Comparison of ENCODE assay signal across 10 cellular contexts in the genomic region with DNA sequence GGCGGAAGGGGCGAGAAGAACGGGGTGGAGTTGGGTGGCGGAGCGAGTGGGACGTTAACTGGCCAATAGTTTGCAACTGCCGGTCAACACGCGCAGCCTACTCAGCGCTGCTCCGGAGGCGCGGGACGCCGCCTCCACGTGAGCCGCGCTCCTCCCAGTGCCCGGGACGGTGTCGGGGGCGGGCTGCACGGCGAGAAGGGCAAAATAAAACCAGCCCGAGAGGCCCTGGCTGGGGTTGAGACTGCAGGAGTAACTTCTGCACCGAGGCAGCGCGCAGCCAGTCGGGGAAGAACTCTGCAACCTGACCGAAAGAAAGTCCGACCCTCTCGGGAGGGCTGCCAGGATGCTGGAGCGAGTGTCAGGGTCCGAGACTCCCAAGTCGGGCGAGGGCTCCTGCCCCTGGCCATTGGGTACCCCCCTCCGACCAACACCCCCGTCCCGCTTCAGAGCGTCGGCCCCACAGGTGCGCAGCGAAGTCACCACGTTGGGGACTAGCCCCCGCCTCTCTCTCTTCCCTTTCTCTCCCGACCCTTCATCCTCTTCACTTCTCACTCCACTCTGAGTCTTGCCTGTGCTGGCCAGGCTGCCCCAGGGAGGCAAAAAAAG. TPM values are rescaled to one million over a fixed set of nuclear protein-coding genes. Genes with fewer than 3 reads are reported as not detected.
DNase-seq lines count a peak whose midpoint lies in the region; ATAC-seq and TF ChIP-seq lines count a peak whose summit lies in the region.
"Had no signal": no experiment of that assay in that cellular context is flagged by ENCODE, and none has a peak within 500 bp of the region (broad histone marks: within the 10 kb centered on the region; RNA-seq: fewer than 3 reads in every experiment).

No MANE protein-coding gene starts in this region.

- TF ChIP-seq CTCF in right atrium auricular region (IDR thresholded peaks at IDR 0.05): no peak

- ATAC-seq in GM18868 (IDR thresholded peaks at IDR 0.05; ENCODE audit: unreplicated experiment): peak; percentile 65

- no peaks in the 10 kb centered on the region for H3K27me3 ChIP-seq in SJCRH30
- H3K27me3 ChIP-seq in right atrium auricular region: peaks cover 0 to 3% of the 10 kb centered on the region in 2 donors
- peaks cover 12% of the 10 kb centered on the region for H3K27me3 ChIP-seq in rectal smooth muscle tissue (ENCODE audit: control insufficient read depth, insufficient read depth, low read length)

- H3K9ac ChIP-seq in rectal smooth muscle tissue (ENCODE audit: low read length): no peak overlapping the region

- H3K27ac ChIP-seq in SJCRH30: peak overlapping the region; percentile 17; the same call in 1 of the 2 replicates
- no peak overlapping the region for H3K27ac ChIP-seq in right atrium auricular region
- no peak overlapping the region for H3K27ac ChIP-seq in rectal smooth muscle tissue (ENCODE audit: low read depth, low read length)

- H3K4me3 ChIP-seq in SJCRH30 (peak overlapping the region; percentile 69), right atrium auricular region (peak overlapping the region; percentile 3 to 43), rectal smooth muscle tissue (ENCODE audit: low read length) (peak overlapping the region; percentile 20)

- H3K4me1 ChIP-seq in SJCRH30 (no peaks in the 10 kb centered on the region), right atrium auricular region (peaks cover 0 to 13% of the 10 kb centered on the region in 2 donors), rectal smooth muscle tissue (ENCODE audit: control insufficient read depth, insufficient read depth, low read length) (peaks cover 3% of the 10 kb centered on the region)

- no peaks in the 10 kb centered on the region for H3K9me3 ChIP-seq in SJCRH30 (replicated peaks)
- H3K9me3 ChIP-seq in right atrium auricular region: no peaks in the 10 kb centered on the region

- DNase-seq in SJCRH30 (peak; percentile 66 to 76), right atrium auricular region (ENCODE audit: low spot score) (no peak), cerebellar nuclear complex (lab: John Stamatoyannopoulos, UW) (no peak), NCI-H2196 treated with DMSO at 0.1 percent for 48 hours (lab: John Stamatoyannopoulos, UW; ENCODE audit: unreplicated experiment) (no peak), NCI-H1436 treated with DMSO at 0.1 percent for 48 hours (lab: John Stamatoyannopoulos, UW) (no peak)
- no peak for DNase-seq in activated naive CD4-positive, alpha-beta T cell treated with Interleukin-2 at 50 U/mL for 16 hours
- DNase-seq: Kasumi-1 had no signal

- no peaks in the 10 kb centered on the region for H3K36me3 ChIP-seq in SJCRH30
- H3K36me3 ChIP-seq in right atrium auricular region: no peaks in the 10 kb centered on the region
- H3K36me3 ChIP-seq in rectal smooth muscle tissue (ENCODE audit: control insufficient read depth, insufficient read depth, low read length): no peaks in the 10 kb centered on the region

RNA-seq across cellular contexts. Expression of gene ELAVL2, which starts 25.1 kb away (rescaled TPM):
- 29.1 and 29.2 TPM in 2 replicates for total RNA-seq in SJCRH30 (2014; rRNA removed; shearing (Covaris generic))
- under 1 TPM in 1 of 2 donors, not detected in 1; 0.24 TPM for total RNA-seq in right atrium auricular region
- total RNA-seq: activated CD8-positive, alpha-beta memory T cell treated with anti-CD3 and anti-CD28 coated beads for 36 hours had no signal

Comparison
In these comparisons a context has a peak if more than half of its experiments do, and no peak if none do; other contexts are left out.
1. DNase-seq: peak in SJCRH30 (2 of 2); none in right atrium auricular region (single experiment), activated naive CD4-positive, alpha-beta T cell treated with Interleukin-2 at 50 U/mL for 16 hours (single experiment), cerebellar nuclear complex (0 of 2), NCI-H2196 treated with DMSO at 0.1 percent for 48 hours (single experiment) and NCI-H1436 treated with DMSO at 0.1 percent for 48 hours (single experiment).
2. RNA of gene ELAVL2, which starts 25.1 kb away (total RNA-seq): 29.1 to 29.2 TPM in SJCRH30; 0.24 TPM in right atrium auricular region; every median in the first group is over 10 times any median in the second.
3. Peak in every context shown above with its lines, with median percentiles within 50 percentile points of each other: H3K4me3 ChIP-seq.